Comparison of ENCODE assay signal across 12 cellular contexts in genomic region chr5:173926359-173926758, GRCh38. TPM values are rescaled to one million over a fixed set of nuclear protein-coding genes. Genes with fewer than 3 reads are reported as not detected.
DNase-seq lines count a peak whose midpoint lies in the region; ATAC-seq, FAIRE-seq and TF ChIP-seq lines count a peak whose summit lies in the region.
"Had no signal": no experiment of that assay in that cellular context is flagged by ENCODE, and none has a peak within 500 bp of the region (broad histone marks: within the 10 kb centered on the region; RNA-seq: fewer than 3 reads in every experiment).

No MANE protein-coding gene starts in this region.

- H3K27ac Mint-ChIP-seq in astrocyte (ENCODE audit: unreplicated experiment), result no peak overlapping the region
- H3K27ac Mint-ChIP-seq: activated T-cell treated with anti-CD3 and anti-CD28 coated beads, Interleukin-2, amount 50 U/mL, for 72 hours had no signal

- no peaks in the 10 kb centered on the region for H3K27me3 ChIP-seq in astrocyte (ENCODE audit: insufficient read depth, low read length)

- H3K4me2 ChIP-seq in astrocyte (ENCODE audit: low read length), result peak overlapping the region; percentile 49

- H3K27me3 Mint-ChIP-seq in astrocyte (ENCODE audit: low read depth, unreplicated experiment), result no peaks in the 10 kb centered on the region

- H3K9ac ChIP-seq in astrocyte (ENCODE audit: low read length), result no peak overlapping the region

- no peak overlapping the region for H3K4me3 ChIP-seq in astrocyte (ENCODE audit: insufficient read depth, low read depth, low read length)

- H3K9me3 ChIP-seq in astrocyte (ENCODE audit: insufficient read depth, low read depth, low read length), result no peaks in the 10 kb centered on the region

- no peak overlapping the region for H3K4me3 Mint-ChIP-seq in astrocyte (ENCODE audit: unreplicated experiment)
- H3K4me3 Mint-ChIP-seq: activated T-cell treated with anti-CD3 and anti-CD28 coated beads, Interleukin-2, amount 50 U/mL, for 72 hours had no signal

- no peaks in the 10 kb centered on the region for H3K36me3 ChIP-seq in astrocyte (ENCODE audit: insufficient read depth, low read length)

- no peaks in the 10 kb centered on the region for H3K9me3 Mint-ChIP-seq in astrocyte (ENCODE audit: unreplicated experiment)
- H3K9me3 Mint-ChIP-seq: activated T-cell treated with anti-CD3 and anti-CD28 coated beads, Interleukin-2, amount 50 U/mL, for 72 hours had no signal

- peaks cover 5% of the 10 kb centered on the region for H3K36me3 Mint-ChIP-seq in astrocyte (ENCODE audit: low read depth, unreplicated experiment)

- no peak overlapping the region for H2AFZ ChIP-seq in astrocyte (ENCODE audit: low read depth, low read length)

- intact Hi-C loops in Right ventricle myocardium superior (cut with DNase I) (no loop called here), sciatic nerve (cut with DNase I) (no loop called here)

- FAIRE-seq in astrocyte (lab: Jason Lieb, UNC), result no peak

- peaks cover 27% of the 10 kb centered on the region for H3K4me1 Mint-ChIP-seq in astrocyte (ENCODE audit: low read depth, unreplicated experiment)

- DNase-seq in HT1080 (ENCODE audit: low read depth) (peak; percentile 18), astrocyte (ENCODE audit: low read depth) (peak; percentile 41), Right ventricle myocardium superior (no peak), sciatic nerve (ENCODE audit: low spot score) (no peak), NCI-H748 (lab: John Stamatoyannopoulos, UW; ENCODE audit: unreplicated experiment) (no peak), iPS-NIHi7 (ENCODE audit: extremely low spot score) (no peak)
- DNase-seq: activated T-cell treated with anti-CD3 and anti-CD28 coated beads, Interleukin-2, amount 50 U/mL, for 72 hours; COR-L47; NCI-H2081 treated with DMSO at 0.1 percent for 48 hours; stimulated activated naive CD4-positive, alpha-beta T cell treated with Interleukin-2 at 50 U/mL for 16 hours had no signal

- TF ChIP-seq CTCF in astrocyte (IDR thresholded peaks at IDR 0.05; ENCODE audit: insufficient read depth, low read depth, low read length), result no peak

- peaks cover 10% of the 10 kb centered on the region for H3K4me1 ChIP-seq in astrocyte (ENCODE audit: insufficient read depth, low read length)

- H3K27ac ChIP-seq in astrocyte (ENCODE audit: low read depth, low read length), result peak overlapping the region; percentile 12

- peak; percentile 81 for ATAC-seq in Right ventricle myocardium superior (ENCODE audit: poor library complexity)
- peak; percentile 65 for ATAC-seq in sciatic nerve
- ATAC-seq in GM21576 (IDR thresholded peaks at IDR 0.05; ENCODE audit: unreplicated experiment), result no peak
- ATAC-seq in GM21825 (IDR thresholded peaks at IDR 0.05; ENCODE audit: unreplicated experiment), result no peak
- ATAC-seq: activated T-cell treated with anti-CD3 and anti-CD28 coated beads, Interleukin-2, amount 50 U/mL, for 72 hours had no signal

- H4K20me1 ChIP-seq in astrocyte (ENCODE audit: insufficient read depth, low read length), result peaks cover 48% of the 10 kb centered on the region

- H3K79me2 ChIP-seq in astrocyte (ENCODE audit: insufficient read depth, low read length), result peaks cover 73% of the 10 kb centered on the region

RNA-seq across cellular contexts. Expression of gene CPEB4, which starts 38.2 kb away (rescaled TPM):
- total RNA-seq in HT1080 (2014; rRNA removed; shearing (Covaris generic)), result 11.1 and 12.8 TPM in 2 replicates
- polyA plus RNA-seq in HT1080 (2015; cell fraction: cytosol; rRNA removed), result 7.0 and 9.0 TPM in 2 replicates
- polyA plus RNA-seq in HT1080 (2015; cell fraction: nucleus; rRNA removed), result 13.8 and 16.7 TPM in 2 replicates
- total RNA-seq in astrocyte (37.2 and 40.6 TPM in 2 replicates), Right ventricle myocardium superior (118 TPM), sciatic nerve (42.2 TPM)

Comparison
In these comparisons a context has a peak if more than half of its experiments do, and no peak if none do; other contexts are left out.
1. DNase-seq: peak in HT1080 (single experiment) and astrocyte (single experiment); none in Right ventricle myocardium superior (single experiment), sciatic nerve (single experiment), NCI-H748 (single experiment) and iPS-NIHi7 (single experiment).
2. ATAC-seq: peak in Right ventricle myocardium superior (single experiment) and sciatic nerve (single experiment); none in GM21576 (single experiment) and GM21825 (single experiment).